14 cellular contexts compared by ENCODE assay signal in genomic region chr2:230706966-230707365, GRCh38. TPM values are rescaled to one million over a fixed set of nuclear protein-coding genes. Genes with fewer than 3 reads are reported as not detected.
DNase-seq lines count a peak whose midpoint lies in the region; ATAC-seq and TF ChIP-seq lines count a peak whose summit lies in the region.
"Had no signal": no experiment of that assay in that cellular context is flagged by ENCODE, and none has a peak within 500 bp of the region (broad histone marks: within the 10 kb centered on the region; RNA-seq: fewer than 3 reads in every experiment).

No MANE protein-coding gene starts in this region.

- H3K4me2 ChIP-seq in PC-3 (ENCODE audit: low read length) (no peak overlapping the region), hepatocyte (no peak overlapping the region)

- intact Hi-C loops in PC-3 (cut with micrococcal nuclease), result no loop called here
- intact Hi-C loops in gastrocnemius medialis (cut with DNase I; ENCODE audit: low total_unique reads), result no loop called here

- H2AFZ ChIP-seq in PC-3 (ENCODE audit: low read length), result no peak overlapping the region
- H2AFZ ChIP-seq in hepatocyte, result no peak overlapping the region

- H3K79me2 ChIP-seq in PC-3 (ENCODE audit: low read length) (no peaks in the 10 kb centered on the region), hepatocyte (no peaks in the 10 kb centered on the region)

- H3K9me3 Mint-ChIP-seq in osteocyte (ENCODE audit: unreplicated experiment), result peaks cover 10% of the 10 kb centered on the region
- peaks cover 9% of the 10 kb centered on the region for H3K9me3 Mint-ChIP-seq in activated T-helper 17 cell treated with anti-CD3 and anti-CD28 coated beads, Interleukin-2, amount 50 U/mL, for 72 hours

- H3K27me3 ChIP-seq in PC-3 (ENCODE audit: low read length) (no peaks in the 10 kb centered on the region), hepatocyte (no peaks in the 10 kb centered on the region), gastrocnemius medialis (no peaks in the 10 kb centered on the region)
- H3K27me3 ChIP-seq: BE2C had no signal

- TF ChIP-seq CTCF in GM13976 (IDR thresholded peaks at IDR 0.05; ENCODE audit: borderline replicate concordance, control extremely low read depth, extremely low read depth, insufficient read depth, missing control alignments), result no peak
- no peak for TF ChIP-seq CTCF in PC-3 (conservative IDR thresholded peaks at IDR 0.05; ENCODE audit: low read depth, low read length)
- no peak for TF ChIP-seq CTCF in hepatocyte (IDR thresholded peaks at IDR 0.05; ENCODE audit: poor library complexity)
- TF ChIP-seq CTCF in osteocyte (IDR thresholded peaks at IDR 0.05), result no peak
- TF ChIP-seq CTCF in gastrocnemius medialis (IDR thresholded peaks at IDR 0.05 in 4 of 5, conservative IDR thresholded peaks at IDR 0.05 in 1 of 5), result no peak

- peak; percentile 1 for DNase-seq in GM13976 (ENCODE audit: low spot score)
- DNase-seq in PC-3, result no peak
- DNase-seq in hepatocyte (ENCODE audit: low spot score), result no peak
- peak; percentile 59 for DNase-seq in osteocyte (ENCODE audit: extremely low spot score, unreplicated experiment)
- DNase-seq in NCI-H2227 treated with DMSO at 0.1 percent for 48 hours (lab: John Stamatoyannopoulos, UW), result no peak
- no peak for DNase-seq in gastrocnemius medialis
- DNase-seq: BE2C; CD4-positive, alpha-beta memory T cell; DMS79 had no signal

- no peaks in the 10 kb centered on the region for H3K36me3 Mint-ChIP-seq in osteocyte (ENCODE audit: unreplicated experiment)
- H3K36me3 Mint-ChIP-seq in activated T-helper 17 cell treated with anti-CD3 and anti-CD28 coated beads, Interleukin-2, amount 50 U/mL, for 72 hours (ENCODE audit: low read depth), result no peaks in the 10 kb centered on the region

- ATAC-seq in PC-3 (no peak), HG03097 (IDR thresholded peaks at IDR 0.05; ENCODE audit: low FRiP score, unreplicated experiment) (no peak), gastrocnemius medialis (no peak)
- no peak for ATAC-seq in activated T-helper 17 cell treated with anti-CD3 and anti-CD28 coated beads, Interleukin-2, amount 50 U/mL, for 72 hours (replicated peaks)
- ATAC-seq: GM12878 had no signal

- BruUV-seq in PC-3 (replicated peaks; lab: Mats Ljungman, UMichigan), result no TSS peak

- H3F3A ChIP-seq in PC-3 (ENCODE audit: low read length, unreplicated experiment), result no peaks in the 10 kb centered on the region

- no peaks in the 10 kb centered on the region for H3K36me3 ChIP-seq in PC-3 (ENCODE audit: low read depth, low read length)
- H3K36me3 ChIP-seq in hepatocyte (replicated peaks; ENCODE audit: insufficient read depth, low read depth), result no peaks in the 10 kb centered on the region
- H3K36me3 ChIP-seq in gastrocnemius medialis, result no peaks in the 10 kb centered on the region
- H3K36me3 ChIP-seq: BE2C, HAP-1 had no signal

- no peak overlapping the region for H3K9ac ChIP-seq in PC-3 (ENCODE audit: low read length)

- CTCF ChIA-PET in PC-3 (lab: Charles Lee), result no interaction called here

- no peak overlapping the region for H3K4me3 ChIP-seq in PC-3 (ENCODE audit: low read length)
- no peak overlapping the region for H3K4me3 ChIP-seq in hepatocyte
- H3K4me3 ChIP-seq in gastrocnemius medialis, result no peak overlapping the region
- H3K4me3 ChIP-seq: GM12878, HAP-1 had no signal

- H4K20me1 ChIP-seq in PC-3 (ENCODE audit: low read length) (no peaks in the 10 kb centered on the region), hepatocyte (ENCODE audit: insufficient read depth, poor library complexity, severe bottlenecking) (no peaks in the 10 kb centered on the region)

- H3K27ac ChIP-seq in PC-3 (ENCODE audit: low read length) (peak overlapping the region; percentile 18; the same call in 1 of the 2 replicates), hepatocyte (peak overlapping the region; percentile 84), gastrocnemius medialis (no peak overlapping the region)
- H3K27ac ChIP-seq: C4-2B had no signal

- H3K27ac Mint-ChIP-seq in osteocyte (ENCODE audit: unreplicated experiment), result no peak overlapping the region
- H3K27ac Mint-ChIP-seq in activated T-helper 17 cell treated with anti-CD3 and anti-CD28 coated beads, Interleukin-2, amount 50 U/mL, for 72 hours, result no peak overlapping the region
- H3K27ac Mint-ChIP-seq: CD4-positive, alpha-beta memory T cell had no signal

- peaks cover 17% of the 10 kb centered on the region for H3K4me1 ChIP-seq in PC-3 (ENCODE audit: insufficient read depth, low read length)
- peaks cover 5% of the 10 kb centered on the region for H3K4me1 ChIP-seq in hepatocyte (ENCODE audit: insufficient read depth)
- H3K4me1 ChIP-seq in gastrocnemius medialis, result peaks cover 0 to 3% of the 10 kb centered on the region in 2 donors
- H3K4me1 ChIP-seq: BE2C, HAP-1 had no signal

- in situ Hi-C loops in GM13976 (cut with MboI; ENCODE audit: low sequenced_read_pairs, unreplicated experiment), result no loop called here
- in situ Hi-C loops in gastrocnemius medialis (cut with MboI; ENCODE audit: low sequenced_read_pairs in 4 of 4), result no loop called here

- peaks cover under 1% of the 10 kb centered on the region for H3K4me1 Mint-ChIP-seq in osteocyte (ENCODE audit: unreplicated experiment)
- peaks cover 8% of the 10 kb centered on the region for H3K4me1 Mint-ChIP-seq in activated T-helper 17 cell treated with anti-CD3 and anti-CD28 coated beads, Interleukin-2, amount 50 U/mL, for 72 hours

- no peak overlapping the region for H3K4me3 Mint-ChIP-seq in osteocyte (ENCODE audit: unreplicated experiment)
- H3K4me3 Mint-ChIP-seq in activated T-helper 17 cell treated with anti-CD3 and anti-CD28 coated beads, Interleukin-2, amount 50 U/mL, for 72 hours, result no peak overlapping the region
- H3K4me3 Mint-ChIP-seq: CD4-positive, alpha-beta memory T cell had no signal

- TF ChIP-seq POLR2A in gastrocnemius medialis (IDR thresholded peaks at IDR 0.05), result no peak

- peaks cover 4% of the 10 kb centered on the region for H3K27me3 Mint-ChIP-seq in osteocyte (ENCODE audit: unreplicated experiment)
- H3K27me3 Mint-ChIP-seq in activated T-helper 17 cell treated with anti-CD3 and anti-CD28 coated beads, Interleukin-2, amount 50 U/mL, for 72 hours, result no peaks in the 10 kb centered on the region
- H3K27me3 Mint-ChIP-seq: CD4-positive, alpha-beta memory T cell had no signal

- POLR2A ChIA-PET in PC-3 (lab: Charles Lee; ENCODE audit: unreplicated experiment), result no interaction called here

- 88% methylated on average over 8 of the region's 8 CpGs for WGBS in hepatocyte (ENCODE audit: low lambda C conversion rate, missing lambda C conversion rate)

- H3K9me2 ChIP-seq in PC-3 (replicated peaks; ENCODE audit: low read length), result no peaks in the 10 kb centered on the region
- H3K9me2 ChIP-seq in hepatocyte (replicated peaks; ENCODE audit: insufficient read depth), result no peaks in the 10 kb centered on the region

- H3K9me3 ChIP-seq in PC-3 (ENCODE audit: low read length) (no peaks in the 10 kb centered on the region), hepatocyte (ENCODE audit: low read depth) (no peaks in the 10 kb centered on the region), gastrocnemius medialis (no peaks in the 10 kb centered on the region)
- H3K9me3 ChIP-seq: BE2C, HAP-1 had no signal

RNA-seq across cellular contexts. Expression of gene CAB39, which starts 5.7 kb away (rescaled TPM):
- 52.5 and 59.6 TPM in 2 replicates for total RNA-seq in PC-3 (2014; rRNA removed)
- total RNA-seq in hepatocyte, result 83.9 and 84.4 TPM in 2 replicates
- polyA plus RNA-seq in hepatocyte, result 37.2 and 38.5 TPM in 2 replicates
- 40.8 and 43.2 TPM in 2 replicates for total RNA-seq in osteocyte
- total RNA-seq in activated T-helper 17 cell treated with anti-CD3 and anti-CD28 coated beads, Interleukin-2, amount 50 U/mL, for 72 hours, result 100 to 1,000 TPM in 1 of 2 donors, 10 to 100 TPM in 1; 93.3 to 137 TPM
- 100 to 1,000 TPM in 3 of 4 donors, 10 to 100 TPM in 1; 93.9 to 211 (median 133) TPM for total RNA-seq in gastrocnemius medialis

Comparison
In these comparisons a context has a peak if more than half of its experiments do, and no peak if none do; other contexts are left out.
1. DNase-seq: peak in GM13976 (single experiment) and osteocyte (single experiment); none in PC-3 (single experiment), hepatocyte (single experiment), NCI-H2227 treated with DMSO at 0.1 percent for 48 hours (single experiment) and gastrocnemius medialis (0 of 2).
2. H3K27ac ChIP-seq: peak in PC-3 (single experiment) and hepatocyte (single experiment); none in gastrocnemius medialis (0 of 4).